ENCODE assay signal across 20 cellular contexts in genomic region chr19:37991176-37991835, GRCh38.
DNase-seq lines count a peak whose midpoint lies in the region; ATAC-seq, FAIRE-seq and TF ChIP-seq lines count a peak whose summit lies in the region.
"Had no signal": no experiment of that assay in that cellular context is flagged by ENCODE, and none has a peak within 500 bp of the region (broad histone marks: within the 10 kb centered on the region; RNA-seq: fewer than 3 reads in every experiment).

No MANE protein-coding gene starts in this region.

- H3K36me3 ChIP-seq in right atrium auricular region (no peaks in the 10 kb centered on the region), astrocyte (ENCODE audit: insufficient read depth, low read length) (no peaks in the 10 kb centered on the region), lower lobe of right lung (no peaks in the 10 kb centered on the region), upper lobe of right lung (no peaks in the 10 kb centered on the region), pancreas (no peaks in the 10 kb centered on the region)
- H3K36me3 ChIP-seq: cardiac muscle cell, heart left ventricle had no signal

- peak overlapping the region; percentile 42 for H3K9ac ChIP-seq in astrocyte (ENCODE audit: low read length)

- TF ChIP-seq CTCF in right atrium auricular region (IDR thresholded peaks at IDR 0.05) (no peak), astrocyte (IDR thresholded peaks at IDR 0.05; ENCODE audit: insufficient read depth, low read depth, low read length) (no peak), lower lobe of right lung (IDR thresholded peaks at IDR 0.05) (no peak), upper lobe of right lung (IDR thresholded peaks at IDR 0.05) (no peak), pancreas (IDR thresholded peaks at IDR 0.05) (no peak)

- no peaks in the 10 kb centered on the region for H4K20me1 ChIP-seq in astrocyte (ENCODE audit: insufficient read depth, low read length)

- FAIRE-seq in astrocyte (lab: Jason Lieb, UNC) (no peak), pancreas (lab: Jason Lieb, UNC) (no peak)

- H3K4me1 ChIP-seq in right atrium auricular region (no peaks in the 10 kb centered on the region), astrocyte (ENCODE audit: insufficient read depth, low read length) (peaks cover 16% of the 10 kb centered on the region), lower lobe of right lung (peaks cover 36% of the 10 kb centered on the region), upper lobe of right lung (peaks cover 20% of the 10 kb centered on the region), pancreas (peaks cover 13 to 20% (median 16%) of the 10 kb centered on the region in 3 donors)
- H3K4me1 ChIP-seq: esophagus muscularis mucosa, heart left ventricle, SJCRH30 had no signal

- DNase-seq in Right ventricle myocardium inferior (ENCODE audit: missing footprints) (no peak), right atrium auricular region (ENCODE audit: low spot score) (no peak), astrocyte (ENCODE audit: low read depth) (no peak), lower lobe of right lung (no peak), upper lobe of right lung (no peak), pancreas (no peak)
- DNase-seq in activated T-cell treated with anti-CD3 and anti-CD28 coated beads, Interleukin-2, amount 50 U/mL, for 1 hour, result no peak
- DNase-seq: activated naive CD8-positive, alpha-beta T cell treated with anti-CD3 and anti-CD28 coated beads, Interleukin-2, amount 10 ng/mL, durations not matched to agents 7 days and 5 days; heart left ventricle; NCI-H187 treated with DMSO at 0.1 percent for 48 hours; SJCRH30; stimulated activated CD4-positive, alpha-beta T cell treated with anti-CD3 and anti-CD28 coated beads, Interleukin-15, amount 100 ng/mL, for 24 hours; T-helper 17 cell had no signal

- H3K27ac ChIP-seq in right atrium auricular region, result no peak overlapping the region
- H3K27ac ChIP-seq in astrocyte (ENCODE audit: low read depth, low read length), result peak overlapping the region; percentile 30
- peak overlapping the region; percentile 51 for H3K27ac ChIP-seq in lower lobe of right lung
- peak overlapping the region; percentile 30 for H3K27ac ChIP-seq in upper lobe of right lung
- peak overlapping the region in 1 of 4 donors; percentile 19 for H3K27ac ChIP-seq in pancreas
- H3K27ac ChIP-seq: cardiac muscle cell, esophagus muscularis mucosa, heart left ventricle, SJCRH30, tibial nerve had no signal

- H3K9me3 ChIP-seq in right atrium auricular region (no peaks in the 10 kb centered on the region), astrocyte (ENCODE audit: insufficient read depth, low read depth, low read length) (no peaks in the 10 kb centered on the region), lower lobe of right lung (no peaks in the 10 kb centered on the region), upper lobe of right lung (no peaks in the 10 kb centered on the region), pancreas (no peaks in the 10 kb centered on the region)
- H3K9me3 ChIP-seq: esophagus muscularis mucosa, heart left ventricle, SJCRH30, tibial nerve had no signal

- H3K27me3 ChIP-seq in right atrium auricular region (no peaks in the 10 kb centered on the region), astrocyte (ENCODE audit: insufficient read depth, low read length) (no peaks in the 10 kb centered on the region), lower lobe of right lung (ENCODE audit: low read depth) (no peaks in the 10 kb centered on the region), upper lobe of right lung (no peaks in the 10 kb centered on the region), pancreas (no peaks in the 10 kb centered on the region)
- H3K27me3 ChIP-seq: cardiac muscle cell, esophagus muscularis mucosa, heart left ventricle, SJCRH30, tibial nerve had no signal

- H3K4me3 ChIP-seq in right atrium auricular region (no peak overlapping the region), astrocyte (ENCODE audit: insufficient read depth, low read depth, low read length) (no peak overlapping the region), lower lobe of right lung (no peak overlapping the region), upper lobe of right lung (no peak overlapping the region), pancreas (no peak overlapping the region)
- H3K4me3 ChIP-seq: cardiac muscle cell, esophagus muscularis mucosa, heart left ventricle, SJCRH30, tibial nerve had no signal

- H3K4me1 Mint-ChIP-seq in astrocyte (ENCODE audit: low read depth, unreplicated experiment), result peaks cover 17% of the 10 kb centered on the region
- H3K4me1 Mint-ChIP-seq: activated T-helper 17 cell treated with anti-CD3 and anti-CD28 coated beads, Interleukin-2, amount 50 U/mL, for 72 hours had no signal

- H3K4me2 ChIP-seq in astrocyte (ENCODE audit: low read length), result no peak overlapping the region

- no peak overlapping the region for H2AFZ ChIP-seq in astrocyte (ENCODE audit: low read depth, low read length)

- no peak overlapping the region for H3K4me3 Mint-ChIP-seq in astrocyte (ENCODE audit: unreplicated experiment)
- H3K4me3 Mint-ChIP-seq: activated naive CD8-positive, alpha-beta T cell treated with anti-CD3 and anti-CD28 coated beads, Interleukin-2, amount 10 ng/mL, durations not matched to agents 7 days and 5 days; activated T-helper 17 cell treated with anti-CD3 and anti-CD28 coated beads, Interleukin-2, amount 50 U/mL, for 72 hours; CD14-positive monocyte; stimulated activated effector memory CD8-positive, alpha-beta T cell treated with anti-CD3 and anti-CD28 coated beads, Interleukin-12 subunit alpha, Interleukin-12 subunit beta, amount 100 ng/mL, for 72 hours; T-helper 17 cell had no signal

- ATAC-seq in Right ventricle myocardium inferior (peak; percentile 45), lower lobe of right lung (no peak), upper lobe of right lung (no peak), pancreas (no peak), HG03097 (IDR thresholded peaks at IDR 0.05; ENCODE audit: low FRiP score, unreplicated experiment) (no peak)
- ATAC-seq: activated T-helper 17 cell treated with anti-CD3 and anti-CD28 coated beads, Interleukin-2, amount 50 U/mL, for 72 hours; stimulated activated effector memory CD8-positive, alpha-beta T cell treated with anti-CD3 and anti-CD28 coated beads, Interleukin-12 subunit alpha, Interleukin-12 subunit beta, amount 100 ng/mL, for 72 hours; T-helper 17 cell had no signal

- H3K27ac Mint-ChIP-seq in astrocyte (ENCODE audit: unreplicated experiment), result peak overlapping the region; percentile 18
- H3K27ac Mint-ChIP-seq: activated naive CD8-positive, alpha-beta T cell treated with anti-CD3 and anti-CD28 coated beads, Interleukin-2, amount 10 ng/mL, durations not matched to agents 7 days and 5 days; activated T-helper 17 cell treated with anti-CD3 and anti-CD28 coated beads, Interleukin-2, amount 50 U/mL, for 72 hours; stimulated activated effector memory CD8-positive, alpha-beta T cell treated with anti-CD3 and anti-CD28 coated beads, Interleukin-12 subunit alpha, Interleukin-12 subunit beta, amount 100 ng/mL, for 72 hours; T-helper 17 cell had no signal

- no peaks in the 10 kb centered on the region for H3K27me3 Mint-ChIP-seq in astrocyte (ENCODE audit: low read depth, unreplicated experiment)
- H3K27me3 Mint-ChIP-seq: activated naive CD8-positive, alpha-beta T cell treated with anti-CD3 and anti-CD28 coated beads, Interleukin-2, amount 10 ng/mL, durations not matched to agents 7 days and 5 days; activated T-helper 17 cell treated with anti-CD3 and anti-CD28 coated beads, Interleukin-2, amount 50 U/mL, for 72 hours; T-helper 17 cell had no signal

- peaks cover 10% of the 10 kb centered on the region for H3K36me3 Mint-ChIP-seq in astrocyte (ENCODE audit: low read depth, unreplicated experiment)
- H3K36me3 Mint-ChIP-seq: activated naive CD8-positive, alpha-beta T cell treated with anti-CD3 and anti-CD28 coated beads, Interleukin-2, amount 10 ng/mL, durations not matched to agents 7 days and 5 days; stimulated activated effector memory CD8-positive, alpha-beta T cell treated with anti-CD3 and anti-CD28 coated beads, Interleukin-12 subunit alpha, Interleukin-12 subunit beta, amount 100 ng/mL, for 72 hours had no signal

- 74 to 77% methylated on average over 10 of the region's 10 CpGs for WGBS in pancreas, 2 donors

- H3K79me2 ChIP-seq in astrocyte (ENCODE audit: insufficient read depth, low read length), result peaks cover 74% of the 10 kb centered on the region

- intact Hi-C loops in Right ventricle myocardium inferior (cut with DNase I) (no loop called here), lower lobe of right lung (cut with DNase I) (no loop called here), upper lobe of right lung (cut with DNase I) (no loop called here), pancreas (cut with DNase I) (no loop called here)

- no peaks in the 10 kb centered on the region for H3K9me3 Mint-ChIP-seq in astrocyte (ENCODE audit: unreplicated experiment)
- H3K9me3 Mint-ChIP-seq: activated naive CD8-positive, alpha-beta T cell treated with anti-CD3 and anti-CD28 coated beads, Interleukin-2, amount 10 ng/mL, durations not matched to agents 7 days and 5 days; activated T-helper 17 cell treated with anti-CD3 and anti-CD28 coated beads, Interleukin-2, amount 50 U/mL, for 72 hours; stimulated activated effector memory CD8-positive, alpha-beta T cell treated with anti-CD3 and anti-CD28 coated beads, Interleukin-12 subunit alpha, Interleukin-12 subunit beta, amount 100 ng/mL, for 72 hours had no signal

Comparison
In these comparisons a context has a peak if more than half of its experiments do, and no peak if none do; other contexts are left out.
1. H3K27ac ChIP-seq: peak in astrocyte (single experiment), lower lobe of right lung (single experiment) and upper lobe of right lung (single experiment); none in right atrium auricular region (0 of 2).